ENCODE assay signal across 13 cellular contexts in the genomic region with DNA sequence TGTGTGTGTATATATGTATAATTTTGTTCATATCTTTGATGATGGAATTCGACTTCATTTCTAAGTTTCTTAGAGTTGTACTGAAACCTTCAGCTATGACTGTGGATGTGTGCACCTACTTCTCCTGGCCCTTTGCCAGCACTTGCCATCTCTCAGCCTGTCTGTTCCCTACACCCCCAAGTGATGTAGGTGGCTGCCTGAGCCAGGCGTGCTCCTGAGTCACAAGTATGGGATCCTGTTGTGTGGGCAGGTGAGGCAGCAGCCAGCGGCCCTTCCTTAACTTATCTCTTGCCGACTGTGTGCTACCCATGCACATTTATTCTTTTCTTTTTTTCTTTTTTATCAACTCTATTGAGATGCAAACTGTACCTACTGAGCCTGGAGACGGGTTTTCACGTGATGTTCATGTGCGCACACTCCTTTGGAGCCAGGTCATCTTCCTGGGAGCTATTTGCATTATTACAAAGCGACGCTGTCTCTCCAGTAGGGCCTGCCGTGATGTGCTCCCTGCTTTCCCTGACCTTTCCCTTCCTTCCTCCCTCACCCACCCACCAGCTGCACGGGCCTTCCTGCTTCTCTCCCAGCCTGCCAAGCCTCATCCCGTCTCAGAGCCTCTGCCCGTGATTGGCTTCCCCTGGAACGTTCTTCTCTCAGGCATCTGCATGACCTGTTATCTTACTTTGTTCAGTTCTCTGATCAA. TPM values are rescaled to one million over a fixed set of nuclear protein-coding genes. Genes with fewer than 3 reads are reported as not detected.
DNase-seq lines count a peak whose midpoint lies in the region; ATAC-seq and TF ChIP-seq lines count a peak whose summit lies in the region.
"Had no signal": no experiment of that assay in that cellular context is flagged by ENCODE, and none has a peak within 500 bp of the region (broad histone marks: within the 10 kb centered on the region; RNA-seq: fewer than 3 reads in every experiment).

No MANE protein-coding gene starts in this region.

- no peak overlapping the region for H3K4me3 ChIP-seq in HEK293 (ENCODE audit: low read depth, low read length)
- H3K4me3 ChIP-seq: lower lobe of right lung had no signal

- H3K27ac Mint-ChIP-seq in activated T-helper 2 cell treated with anti-CD3 and anti-CD28 coated beads, Interferon-gamma antibody, Interleukin-2, Interleukin-4, amounts not matched to agents 10 μg/mL and 5 μg/mL and 100 μg/mL, durations not matched to agents 14 hours and 24 hours and 36 hours, result no peak overlapping the region

- DNase-seq in activated CD4-positive, CD25-positive, alpha-beta regulatory T cell treated with anti-CD3 and anti-CD28 coated beads, Interleukin-2, amount 50 U/mL, for 72 hours, result no peak
- DNase-seq in amygdala (lab: John Stamatoyannopoulos, UW), result peak in 32 of 56 donors; percentile 8 to 80 (median 40)
- DNase-seq in posterior cingulate gyrus, result peak in 9 of 10 donors; percentile 18 to 95 (median 68)
- no peak for DNase-seq in COLO829 (ENCODE audit: low spot score)
- DNase-seq in activated T-helper 2 cell treated with anti-CD3 and anti-CD28 coated beads, Interferon-gamma antibody, Interleukin-2, Interleukin-4, amounts not matched to agents 10 μg/mL and 5 μg/mL and 100 μg/mL, durations not matched to agents 14 hours and 24 hours and 36 hours (ENCODE audit: low spot score), result no peak
- DNase-seq: DMS79 treated with DMSO at 0.1 percent for 48 hours, glutamatergic neuron, lower lobe of right lung, NCI-H1694 had no signal

- H3K4me1 Mint-ChIP-seq in activated T-helper 2 cell treated with anti-CD3 and anti-CD28 coated beads, Interferon-gamma antibody, Interleukin-2, Interleukin-4, amounts not matched to agents 10 μg/mL and 5 μg/mL and 100 μg/mL, durations not matched to agents 14 hours and 24 hours and 36 hours (ENCODE audit: low read depth), result no peaks in the 10 kb centered on the region

- no peaks in the 10 kb centered on the region for H3K9me3 Mint-ChIP-seq in activated T-helper 2 cell treated with anti-CD3 and anti-CD28 coated beads, Interferon-gamma antibody, Interleukin-2, Interleukin-4, amounts not matched to agents 10 μg/mL and 5 μg/mL and 100 μg/mL, durations not matched to agents 14 hours and 24 hours and 36 hours

- CTCF ChIA-PET in HEK293 (lab: Yijun Ruan, JAX), result interaction anchor here (0.7 kb wide), 1 partner anchor 87 kb away, joined by 3 read pairs; no protein-coding TSS in a partner anchor

- H3K36me3 Mint-ChIP-seq in activated T-helper 2 cell treated with anti-CD3 and anti-CD28 coated beads, Interferon-gamma antibody, Interleukin-2, Interleukin-4, amounts not matched to agents 10 μg/mL and 5 μg/mL and 100 μg/mL, durations not matched to agents 14 hours and 24 hours and 36 hours (ENCODE audit: low read depth), result no peaks in the 10 kb centered on the region

- POLR2A ChIA-PET in HEK293 (lab: Yijun Ruan, JAX), result no interaction called here

- no peaks in the 10 kb centered on the region for H3K36me3 ChIP-seq in HEK293 (ENCODE audit: control insufficient read depth in 2 of 2, insufficient read depth in 1 of 2, low read length in 2 of 2)
- H3K36me3 ChIP-seq: lower lobe of right lung had no signal

- intact Hi-C loops in posterior cingulate gyrus (cut with DNase I), result no loop called here
- intact Hi-C loops in activated T-helper 2 cell treated with anti-CD3 and anti-CD28 coated beads, Interferon-gamma antibody, Interleukin-2, Interleukin-4, amounts not matched to agents 10 μg/mL and 5 μg/mL and 100 μg/mL, durations not matched to agents 14 hours and 24 hours and 36 hours (cut with micrococcal nuclease), result no loop called here

- no peaks in the 10 kb centered on the region for H3K4me1 ChIP-seq in HEK293 (ENCODE audit: control insufficient read depth, insufficient read depth, low read length)
- H3K4me1 ChIP-seq: lower lobe of right lung had no signal

- peak; percentile 38 to 41 for ATAC-seq in activated CD4-positive, CD25-positive, alpha-beta regulatory T cell treated with anti-CD3 and anti-CD28 coated beads, Interleukin-2, amount 50 U/mL, for 24 hours
- no peak for ATAC-seq in HG02840 (IDR thresholded peaks at IDR 0.05; ENCODE audit: low FRiP score, unreplicated experiment)
- ATAC-seq: lower lobe of right lung had no signal

- peaks cover 37% of the 10 kb centered on the region for H3K27me3 Mint-ChIP-seq in activated T-helper 2 cell treated with anti-CD3 and anti-CD28 coated beads, Interferon-gamma antibody, Interleukin-2, Interleukin-4, amounts not matched to agents 10 μg/mL and 5 μg/mL and 100 μg/mL, durations not matched to agents 14 hours and 24 hours and 36 hours (ENCODE audit: low read depth)

- H3K9me3 ChIP-seq in HEK293 (ENCODE audit: control insufficient read depth, insufficient read depth, low read depth, low read length), result no peaks in the 10 kb centered on the region
- H3K9me3 ChIP-seq: lower lobe of right lung had no signal

- H3K27ac ChIP-seq in HEK293 (ENCODE audit: extremely low read depth, low read depth, low read length), result no peak overlapping the region
- H3K27ac ChIP-seq: lower lobe of right lung had no signal

- TF ChIP-seq CTCF in HEK293 (tag by site-specific recombination; IDR thresholded peaks at IDR 0.05), result no peak

- H3K4me3 Mint-ChIP-seq in activated T-helper 2 cell treated with anti-CD3 and anti-CD28 coated beads, Interferon-gamma antibody, Interleukin-2, Interleukin-4, amounts not matched to agents 10 μg/mL and 5 μg/mL and 100 μg/mL, durations not matched to agents 14 hours and 24 hours and 36 hours (ENCODE audit: low read depth), result no peak overlapping the region

TF ChIP-seq in HEK293, 187 proteins besides CTCF, POLR2A, EP300 and RAD21:
- TF ChIP-seq ZFP41 (tag by site-specific recombination; IDR thresholded peaks at IDR 0.05; ENCODE audit: borderline replicate concordance) (no peak), ZBTB17 (tag by site-specific recombination; IDR thresholded peaks at IDR 0.05) (0 out of 2 replicates have a peak, but pooled peaks have one; percentile 27), ZNF76 (tag by site-specific recombination; IDR thresholded peaks at IDR 0.05; ENCODE audit: borderline replicate concordance, low read depth) (no peak), ZBTB20 (tag by site-specific recombination; IDR thresholded peaks at IDR 0.05) (no peak), ZNF624 (tag by site-specific recombination; IDR thresholded peaks at IDR 0.05) (no peak), ZFHX2 (tag by site-specific recombination; conservative IDR thresholded peaks at IDR 0.05) (peak; percentile 90), ZNF155 (tag by site-specific recombination; IDR thresholded peaks at IDR 0.05) (no peak), EGR2 (tag by site-specific recombination; IDR thresholded peaks at IDR 0.05; ENCODE audit: low read depth) (peak; percentile 89)
- TF ChIP-seq, protein P1, sequence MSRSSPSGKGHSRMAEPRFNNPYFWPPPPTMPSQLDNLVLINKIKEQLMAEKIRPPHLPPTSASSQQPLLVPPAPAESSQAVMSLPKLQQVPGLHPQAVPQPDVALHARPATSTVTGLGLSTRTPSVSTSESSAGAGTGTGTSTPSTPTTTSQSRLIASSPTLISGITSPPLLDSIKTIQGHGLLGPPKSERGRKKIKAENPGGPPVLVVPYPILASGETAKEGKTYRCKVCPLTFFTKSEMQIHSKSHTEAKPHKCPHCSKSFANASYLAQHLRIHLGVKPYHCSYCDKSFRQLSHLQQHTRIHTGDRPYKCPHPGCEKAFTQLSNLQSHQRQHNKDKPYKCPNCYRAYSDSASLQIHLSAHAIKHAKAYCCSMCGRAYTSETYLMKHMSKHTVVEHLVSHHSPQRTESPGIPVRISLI (tag by site-specific recombination; IDR thresholded peaks at IDR 0.05), result no peak
- TF ChIP-seq, protein P2, sequence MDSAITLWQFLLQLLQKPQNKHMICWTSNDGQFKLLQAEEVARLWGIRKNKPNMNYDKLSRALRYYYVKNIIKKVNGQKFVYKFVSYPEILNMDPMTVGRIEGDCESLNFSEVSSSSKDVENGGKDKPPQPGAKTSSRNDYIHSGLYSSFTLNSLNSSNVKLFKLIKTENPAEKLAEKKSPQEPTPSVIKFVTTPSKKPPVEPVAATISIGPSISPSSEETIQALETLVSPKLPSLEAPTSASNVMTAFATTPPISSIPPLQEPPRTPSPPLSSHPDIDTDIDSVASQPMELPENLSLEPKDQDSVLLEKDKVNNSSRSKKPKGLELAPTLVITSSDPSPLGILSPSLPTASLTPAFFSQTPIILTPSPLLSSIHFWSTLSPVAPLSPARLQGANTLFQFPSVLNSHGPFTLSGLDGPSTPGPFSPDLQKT (IDR thresholded peaks at IDR 0.05; ENCODE audit: borderline replicate concordance, low read depth, low read length), result no peak
- TF ChIP-seq, protein P3, sequence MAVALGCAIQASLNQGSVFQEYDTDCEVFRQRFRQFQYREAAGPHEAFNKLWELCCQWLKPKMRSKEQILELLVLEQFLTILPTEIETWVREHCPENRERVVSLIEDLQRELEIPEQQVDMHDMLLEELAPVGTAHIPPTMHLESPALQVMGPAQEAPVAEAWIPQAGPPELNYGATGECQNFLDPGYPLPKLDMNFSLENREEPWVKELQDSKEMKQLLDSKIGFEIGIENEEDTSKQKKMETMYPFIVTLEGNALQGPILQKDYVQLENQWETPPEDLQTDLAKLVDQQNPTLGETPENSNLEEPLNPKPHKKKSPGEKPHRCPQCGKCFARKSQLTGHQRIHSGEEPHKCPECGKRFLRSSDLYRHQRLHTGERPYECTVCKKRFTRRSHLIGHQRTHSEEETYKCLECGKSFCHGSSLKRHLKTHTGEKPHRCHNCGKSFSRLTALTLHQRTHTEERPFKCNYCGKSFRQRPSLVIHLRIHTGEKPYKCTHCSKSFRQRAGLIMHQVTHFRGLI (tag by site-specific recombination; IDR thresholded peaks at IDR 0.05), result no peak
TF ChIP-seq in HEK293: peak in this region for 3.

RNA-seq across cellular contexts. Expression of a gene that starts 31.3 kb away (rescaled TPM):
- 21.3 and 22.8 TPM in 2 replicates for total RNA-seq in activated T-helper 2 cell treated with anti-CD3 and anti-CD28 coated beads, Interferon-gamma antibody, Interleukin-2, Interleukin-4, amounts not matched to agents 10 μg/mL and 5 μg/mL and 100 μg/mL, durations not matched to agents 14 hours and 24 hours and 36 hours

RNA-seq across cellular contexts. Expression of a gene that starts 37.9 kb away (rescaled TPM):
- not detected in 2 replicates for total RNA-seq in activated T-helper 2 cell treated with anti-CD3 and anti-CD28 coated beads, Interferon-gamma antibody, Interleukin-2, Interleukin-4, amounts not matched to agents 10 μg/mL and 5 μg/mL and 100 μg/mL, durations not matched to agents 14 hours and 24 hours and 36 hours
- total RNA-seq: lower lobe of right lung, omental fat pad had no signal

Comparison
In these comparisons a context has a peak if more than half of its experiments do, and no peak if none do; other contexts are left out.
1. DNase-seq: peak in amygdala (32 of 56) and posterior cingulate gyrus (9 of 10); none in activated CD4-positive, CD25-positive, alpha-beta regulatory T cell treated with anti-CD3 and anti-CD28 coated beads, Interleukin-2, amount 50 U/mL, for 72 hours (single experiment), COLO829 (single experiment) and activated T-helper 2 cell treated with anti-CD3 and anti-CD28 coated beads, Interferon-gamma antibody, Interleukin-2, Interleukin-4, amounts not matched to agents 10 μg/mL and 5 μg/mL and 100 μg/mL, durations not matched to agents 14 hours and 24 hours and 36 hours (single experiment).